22 cellular contexts compared by ENCODE assay signal in the genomic region with DNA sequence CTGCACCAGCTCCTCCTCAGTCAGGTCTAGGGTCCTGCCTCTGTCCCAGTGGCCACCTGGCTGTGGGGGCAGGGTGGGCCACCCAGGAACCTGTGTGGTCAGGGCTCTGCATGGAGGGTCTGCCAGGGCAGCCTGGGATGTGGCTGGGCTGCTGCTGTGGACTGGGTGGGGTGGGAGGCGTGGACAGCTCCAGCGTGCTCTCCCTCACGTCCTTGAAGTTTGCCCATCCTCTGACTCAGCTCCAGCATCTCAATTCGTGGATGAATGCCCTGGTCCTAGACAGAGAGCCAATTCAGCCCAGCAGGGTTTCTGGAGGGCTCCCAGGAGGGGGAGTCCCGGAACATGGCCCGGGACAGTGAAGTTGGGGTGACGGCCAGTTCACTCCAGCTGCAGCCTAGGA.
A peak's percentile ranks its signal among the peaks of the same experiment; 100 is the strongest.
DNase-seq lines count a peak whose midpoint lies in the region; ATAC-seq and TF ChIP-seq lines count a peak whose summit lies in the region.
"Had no signal": no experiment of that assay in that cellular context is flagged by ENCODE, and none has a peak within 500 bp of the region (broad histone marks: within the 10 kb centered on the region; RNA-seq: fewer than 3 reads in every experiment).

No MANE protein-coding gene starts in this region.

- peak; percentile 42 to 54 for ATAC-seq in right cardiac atrium
- ATAC-seq: activated CD4-positive, alpha-beta T cell treated with anti-CD3 and anti-CD28 coated beads for 36 hours; activated T-cell treated with anti-CD3 and anti-CD28 coated beads, Interleukin-2, amount 50 U/mL, for 4 hours; heart left ventricle had no signal

- H3K4me3 ChIP-seq in right cardiac atrium (ENCODE audit: low read length), result no peak overlapping the region
- H3K4me3 ChIP-seq in vagina, result no peak overlapping the region
- H3K4me3 ChIP-seq: adrenal gland, heart left ventricle, thoracic aorta, uterus had no signal

- no peaks in the 10 kb centered on the region for H3K36me3 ChIP-seq in vagina
- H3K36me3 ChIP-seq: adrenal gland, brain microvascular endothelial cell, heart left ventricle, thoracic aorta, uterus had no signal

- 45% methylated on average over 7 of the region's 7 CpGs for WGBS in right cardiac atrium

- no peak for TF ChIP-seq POLR2A in vagina (IDR thresholded peaks at IDR 0.05)

- no peak for TF ChIP-seq CTCF in vagina (IDR thresholded peaks at IDR 0.05)

- H3K27ac ChIP-seq in right cardiac atrium (ENCODE audit: low read length), result no peak overlapping the region
- H3K27ac ChIP-seq in vagina, result no peak overlapping the region
- H3K27ac ChIP-seq: adrenal gland, brain microvascular endothelial cell, heart left ventricle, KMS-11, thoracic aorta, uterus had no signal

- H3K9me3 ChIP-seq in right cardiac atrium (ENCODE audit: control insufficient read depth, low read length), result no peaks in the 10 kb centered on the region
- H3K9me3 ChIP-seq in vagina, result no peaks in the 10 kb centered on the region
- H3K9me3 ChIP-seq: adrenal gland, heart left ventricle, SK-N-SH, thoracic aorta, uterus had no signal

- intact Hi-C loops in right cardiac atrium (cut with DNase I), result no loop called here
- intact Hi-C loops in cardiac septum (cut with DNase I), result loop anchor here (2.0 kb wide), 1 partner anchor 126 kb away; no protein-coding TSS in a partner anchor
- intact Hi-C loops in vagina (cut with DNase I), result no loop called here

- peaks cover 12% of the 10 kb centered on the region for H3K4me1 ChIP-seq in right cardiac atrium (ENCODE audit: control insufficient read depth, insufficient read depth, low read length)
- peaks cover 5% of the 10 kb centered on the region for H3K4me1 ChIP-seq in vagina
- H3K4me1 ChIP-seq: adrenal gland, uterus had no signal

- DNase-seq in right cardiac atrium (peak; percentile 31 to 66 (median 59)), cardiac septum (ENCODE audit: low spot score) (no peak), amniotic epithelial cell (ENCODE audit: low read depth) (peak; percentile 19), kidney glomerular epithelial cell (lab: John Stamatoyannopoulos, UW) (peak; percentile 14), ACHN (no peak), NCI-H226 (no peak), HuH-7 (ENCODE audit: low spot score) (no peak), vagina (ENCODE audit: extremely low spot score in 2 of 2) (no peak)
- DNase-seq: activated CD4-positive, alpha-beta T cell treated with anti-CD3 and anti-CD28 coated beads for 36 hours; activated naive CD4-positive, alpha-beta T cell treated with anti-CD3 and anti-CD28 coated beads for 36 hours; activated T-cell treated with anti-CD3 and anti-CD28 coated beads, Interleukin-2, amount 50 U/mL, for 4 hours; brain microvascular endothelial cell; heart left ventricle; NCI-H1417 treated with DMSO at 0.1 percent for 48 hours; NCI-H446; NCI-H82; SK-N-SH; T-helper 2 cell; uterus had no signal

- in situ Hi-C loops in ACHN (cut with HindIII; ENCODE audit: low pct_ligation_motif_present, low pct_unique_long_range_greater_than_20kb, low sequenced_read_pairs), result no loop called here

- H3K27me3 ChIP-seq in right cardiac atrium (ENCODE audit: control insufficient read depth, insufficient read depth) (no peaks in the 10 kb centered on the region), vagina (no peaks in the 10 kb centered on the region)
- H3K27me3 ChIP-seq: adrenal gland, brain microvascular endothelial cell, heart left ventricle, uterus had no signal

Comparison
In these comparisons a context has a peak if more than half of its experiments do, and no peak if none do; other contexts are left out.
1. DNase-seq: peak in right cardiac atrium (3 of 3), amniotic epithelial cell (single experiment) and kidney glomerular epithelial cell (single experiment); none in cardiac septum (single experiment), ACHN (single experiment), NCI-H226 (single experiment), HuH-7 (single experiment) and vagina (0 of 2).